In genomic region chr13:110475117-110475516, GRCh38 we compare ENCODE assay signal across 23 cellular contexts.
A peak's percentile ranks its signal among the peaks of the same experiment; 100 is the strongest.
DNase-seq lines count a peak whose midpoint lies in the region; ATAC-seq and TF ChIP-seq lines count a peak whose summit lies in the region.
"Had no signal": no experiment of that assay in that cellular context is flagged by ENCODE, and none has a peak within 500 bp of the region (broad histone marks: within the 10 kb centered on the region; RNA-seq: fewer than 3 reads in every experiment).

No MANE protein-coding gene starts in this region.

- WGBS in mammary epithelial cell (ENCODE audit: low coverage, missing lambda C conversion rate): 80% methylated on average over 9 of the region's 9 CpGs

- H3K4me1 ChIP-seq in mammary epithelial cell (ENCODE audit: insufficient read depth, low read length) (peaks cover 5% of the 10 kb centered on the region), upper lobe of right lung (no peaks in the 10 kb centered on the region)
- H3K4me1 ChIP-seq: psoas muscle, vagina had no signal

- H3K36me3 Mint-ChIP-seq in MCF 10A (ENCODE audit: insufficient read depth, unreplicated experiment): peaks cover 13% of the 10 kb centered on the region
- H3K36me3 Mint-ChIP-seq in endothelial cell (ENCODE audit: low read depth, unreplicated experiment): peaks cover 76% of the 10 kb centered on the region
- no peaks in the 10 kb centered on the region for H3K36me3 Mint-ChIP-seq in activated CD4-positive, alpha-beta T cell treated with anti-CD3 and anti-CD28 coated beads, Interleukin-2, amount 10 ng/mL, durations not matched to agents 24 days and 14 days (ENCODE audit: low read depth)
- H3K36me3 Mint-ChIP-seq: activated naive CD8-positive, alpha-beta T cell treated with anti-CD3 and anti-CD28 coated beads, Interleukin-2, amount 10 ng/mL, durations not matched to agents 7 days and 5 days; CD8-positive, alpha-beta memory T cell had no signal

- H3K9me3 ChIP-seq in mammary epithelial cell (replicated peaks; ENCODE audit: insufficient read depth, low read length) (no peaks in the 10 kb centered on the region), upper lobe of right lung (no peaks in the 10 kb centered on the region)
- H3K9me3 ChIP-seq: gastrocnemius medialis, psoas muscle, SK-N-SH, testis, vagina had no signal

- H3K4me3 Mint-ChIP-seq in MCF 10A (ENCODE audit: unreplicated experiment) (no peak overlapping the region), endothelial cell (ENCODE audit: unreplicated experiment) (peak overlapping the region; percentile 70)
- H3K4me3 Mint-ChIP-seq in activated CD4-positive, alpha-beta T cell treated with anti-CD3 and anti-CD28 coated beads, Interleukin-2, amount 10 ng/mL, durations not matched to agents 24 days and 14 days: no peak overlapping the region
- H3K4me3 Mint-ChIP-seq: activated naive CD8-positive, alpha-beta T cell treated with anti-CD3 and anti-CD28 coated beads, Interleukin-2, amount 10 ng/mL, durations not matched to agents 7 days and 5 days; CD8-positive, alpha-beta memory T cell; T-helper 17 cell had no signal

- H4K20me1 ChIP-seq in mammary epithelial cell (ENCODE audit: insufficient read depth, low read length): no peaks in the 10 kb centered on the region

- H3K27ac Mint-ChIP-seq in MCF 10A (ENCODE audit: low read depth, unreplicated experiment): peak overlapping the region; percentile 22
- peak overlapping the region; percentile 79 for H3K27ac Mint-ChIP-seq in endothelial cell (ENCODE audit: unreplicated experiment)
- H3K27ac Mint-ChIP-seq in activated CD4-positive, alpha-beta T cell treated with anti-CD3 and anti-CD28 coated beads, Interleukin-2, amount 10 ng/mL, durations not matched to agents 24 days and 14 days: no peak overlapping the region
- H3K27ac Mint-ChIP-seq: activated naive CD8-positive, alpha-beta T cell treated with anti-CD3 and anti-CD28 coated beads, Interleukin-2, amount 10 ng/mL, durations not matched to agents 7 days and 5 days; CD8-positive, alpha-beta memory T cell; T-helper 17 cell had no signal

- H3K36me3 ChIP-seq in mammary epithelial cell (ENCODE audit: insufficient read depth, low read length) (peaks cover 8% of the 10 kb centered on the region), upper lobe of right lung (peaks cover 41% of the 10 kb centered on the region)

- H3K4me2 ChIP-seq in mammary epithelial cell (ENCODE audit: insufficient read depth, low read depth, low read length): no peak overlapping the region
- H3K4me2 ChIP-seq: SK-N-SH had no signal

- POLR2A ChIA-PET in MCF 10A (lab: Yijun Ruan, JAX): interaction anchor here (0.6 kb wide), 1 partner anchor 971 kb away, joined by 3 read pairs; no protein-coding TSS in a partner anchor

- intact Hi-C loops in MCF 10A (cut with micrococcal nuclease): no loop called here
- intact Hi-C loops in mammary epithelial cell (cut with micrococcal nuclease): no loop called here
- intact Hi-C loops in upper lobe of right lung (cut with DNase I): no loop called here
- intact Hi-C loops in activated CD4-positive, alpha-beta T cell treated with anti-CD3 and anti-CD28 coated beads, Interleukin-2, amount 10 ng/mL, durations not matched to agents 24 days and 14 days (cut with micrococcal nuclease): no loop called here

- BruUV-seq in MCF 10A (replicated peaks; lab: Mats Ljungman, UMichigan) (no TSS peak), mammary epithelial cell (replicated peaks; lab: Mats Ljungman, UMichigan) (no TSS peak)

- H3K4me1 Mint-ChIP-seq in MCF 10A (ENCODE audit: insufficient read depth, unreplicated experiment) (no peaks in the 10 kb centered on the region), endothelial cell (ENCODE audit: unreplicated experiment) (peaks cover 28% of the 10 kb centered on the region)
- peaks cover 3% of the 10 kb centered on the region for H3K4me1 Mint-ChIP-seq in activated CD4-positive, alpha-beta T cell treated with anti-CD3 and anti-CD28 coated beads, Interleukin-2, amount 10 ng/mL, durations not matched to agents 24 days and 14 days
- H3K4me1 Mint-ChIP-seq: CD8-positive, alpha-beta memory T cell had no signal

- H3K27me3 Mint-ChIP-seq in MCF 10A (ENCODE audit: insufficient read depth, unreplicated experiment): no peaks in the 10 kb centered on the region
- H3K27me3 Mint-ChIP-seq in endothelial cell (ENCODE audit: unreplicated experiment): peaks cover 28% of the 10 kb centered on the region
- H3K27me3 Mint-ChIP-seq in activated CD4-positive, alpha-beta T cell treated with anti-CD3 and anti-CD28 coated beads, Interleukin-2, amount 10 ng/mL, durations not matched to agents 24 days and 14 days: peaks cover 11% of the 10 kb centered on the region

- H2AFZ ChIP-seq in mammary epithelial cell (ENCODE audit: low read depth, low read length): no peak overlapping the region

- H3K4me3 ChIP-seq in mammary epithelial cell (replicated peaks in 1 of 3; ENCODE audit: insufficient read depth in 1 of 3, low read depth in 2 of 3, low read length in 3 of 3) (no peak overlapping the region), upper lobe of right lung (no peak overlapping the region)
- H3K4me3 ChIP-seq: gastrocnemius medialis, psoas muscle, testis, vagina had no signal

- TF ChIP-seq CTCF in MCF 10A (IDR thresholded peaks at IDR 0.05; ENCODE audit: unreplicated experiment) (no peak), mammary epithelial cell (conservative IDR thresholded peaks at IDR 0.05 in 1 of 2, IDR thresholded peaks at IDR 0.05 in 1 of 2; ENCODE audit: extremely low read depth in 1 of 2, insufficient read depth in 1 of 2, low read depth in 1 of 2, low read length in 2 of 2) (no peak), endothelial cell (IDR thresholded peaks at IDR 0.05; ENCODE audit: unreplicated experiment) (no peak), upper lobe of right lung (IDR thresholded peaks at IDR 0.05) (no peak)

- no peaks in the 10 kb centered on the region for H3K79me2 ChIP-seq in mammary epithelial cell (ENCODE audit: insufficient read depth, low read length)

- CTCF ChIA-PET in MCF 10A (lab: Yijun Ruan, JAX): interaction anchor here (0.7 to 1.0 kb wide), 2 partner anchors 16 to 19 kb away, joined by 3 read pairs; no protein-coding TSS in a partner anchor
- CTCF ChIA-PET in mammary epithelial cell (lab: Charles Lee; ENCODE audit: low non-redundant PET): no interaction called here

- H3K27ac ChIP-seq in mammary epithelial cell (ENCODE audit: insufficient read depth, low read depth, low read length) (no peak overlapping the region), upper lobe of right lung (no peak overlapping the region)
- H3K27ac ChIP-seq: gastrocnemius medialis, psoas muscle, testis, vagina had no signal

- dilution Hi-C loops in mammary epithelial cell (cut with HindIII; ENCODE audit: low sequenced_read_pairs): no loop called here

- ATAC-seq in upper lobe of right lung: peak; percentile 70
- ATAC-seq: gastrocnemius medialis, psoas muscle, T-helper 17 cell had no signal

- in situ Hi-C loops in mammary epithelial cell (cut with MboI; ENCODE audit: low sequenced_read_pairs in 2 of 2): no loop called here

- DNase-seq in MCF 10A (ENCODE audit: unreplicated experiment): no peak
- DNase-seq in mammary epithelial cell: no peak
- peak; percentile 57 for DNase-seq in NCI-H510A treated with DMSO at 0.1 percent for 48 hours (lab: John Stamatoyannopoulos, UW)
- no peak for DNase-seq in endothelial cell (ENCODE audit: low spot score)
- DNase-seq in upper lobe of right lung: no peak
- no peak for DNase-seq in activated CD4-positive, alpha-beta T cell treated with anti-CD3 and anti-CD28 coated beads, Interleukin-2, amount 10 ng/mL, durations not matched to agents 24 days and 14 days
- no peak for DNase-seq in NK-92 (lab: John Stamatoyannopoulos, UW; ENCODE audit: unreplicated experiment)
- no peak for DNase-seq in DMS153 (lab: John Stamatoyannopoulos, UW)
- DNase-seq: activated effector memory CD4-positive, alpha-beta T cell treated with Interleukin-2 at 50 U/mL for 16 hours; activated naive CD8-positive, alpha-beta T cell treated with anti-CD3 and anti-CD28 coated beads, Interleukin-2, amount 10 ng/mL, durations not matched to agents 7 days and 5 days; activated T-cell treated with anti-CD3 and anti-CD28 coated beads for 4 hours; caudate nucleus; CD8-positive, alpha-beta memory T cell; gastrocnemius medialis; hippocampal formation; Karpas-422; NCI-H1694; SK-N-SH; stimulated activated naive CD4-positive, alpha-beta T cell treated with Interleukin-2 at 50 U/mL for 16 hours; T-helper 17 cell; testis had no signal

- no peaks in the 10 kb centered on the region for H3K9me3 Mint-ChIP-seq in MCF 10A (ENCODE audit: unreplicated experiment)
- H3K9me3 Mint-ChIP-seq in endothelial cell (ENCODE audit: unreplicated experiment): no peaks in the 10 kb centered on the region
- H3K9me3 Mint-ChIP-seq in activated CD4-positive, alpha-beta T cell treated with anti-CD3 and anti-CD28 coated beads, Interleukin-2, amount 10 ng/mL, durations not matched to agents 24 days and 14 days: no peaks in the 10 kb centered on the region
- H3K9me3 Mint-ChIP-seq: CD8-positive, alpha-beta memory T cell had no signal

- H3K27me3 ChIP-seq in mammary epithelial cell (ENCODE audit: insufficient read depth, low read length): no peaks in the 10 kb centered on the region
- no peaks in the 10 kb centered on the region for H3K27me3 ChIP-seq in upper lobe of right lung
- H3K27me3 ChIP-seq: gastrocnemius medialis, testis, vagina had no signal

- no peak overlapping the region for H3K9ac ChIP-seq in mammary epithelial cell (ENCODE audit: insufficient read depth, low read length)
- H3K9ac ChIP-seq: SK-N-SH had no signal
